ENCODE assay signal across 1 cellular context in genomic region chr2:23926750-23927627, GRCh38.
A peak's percentile ranks its signal among the peaks of the same experiment; 100 is the strongest.
TF ChIP-seq lines count a peak whose summit lies in the region.

Gene ATAD2B (minus strand): TSS chr2:23927123. CDS start chr2:23926770, 353 bp downstream.

TF ChIP-seq in GM12878, 131 proteins besides CTCF, POLR2A, EP300 and RAD21 (continued from another document and continues in another):
- TF ChIP-seq ZNF592 (IDR thresholded peaks at IDR 0.05) (peak; percentile 91), EZH2 (IDR thresholded peaks at IDR 0.05; ENCODE audit: borderline replicate concordance, control insufficient read depth, low read depth, low read length) (no peak), NFXL1 (IDR thresholded peaks at IDR 0.05; ENCODE audit: borderline replicate concordance) (no peak), CEBPB (IDR thresholded peaks at IDR 0.05; ENCODE audit: borderline replicate concordance in 1 of 2, low read depth in 2 of 2, low read length in 2 of 2) (no peak), ZSCAN29 (IDR thresholded peaks at IDR 0.05) (0 out of 2 replicates have a peak, but pooled peaks have one; percentile 50), CBX3 (IDR thresholded peaks at IDR 0.05; ENCODE audit: borderline replicate concordance, low read depth) (no peak), SMAD5 (IDR thresholded peaks at IDR 0.05; ENCODE audit: low read depth) (peak; percentile 89), ZNF207 (IDR thresholded peaks at IDR 0.05; ENCODE audit: borderline replicate concordance) (peak; percentile 96), NR2F1 (conservative IDR thresholded peaks at IDR 0.05) (peak; percentile 72; the same call in 1 of the 2 replicates), BACH1 (IDR thresholded peaks at IDR 0.05; ENCODE audit: borderline replicate concordance) (peak; percentile 92; the same call in 1 of the 2 replicates), IRF3 (IDR thresholded peaks at IDR 0.05) (no peak), NRF1 (conservative IDR thresholded peaks at IDR 0.05; ENCODE audit: low read depth, low read length) (no peak), RAD51 (IDR thresholded peaks at IDR 0.05) (no peak), MEF2A (IDR thresholded peaks at IDR 0.05; ENCODE audit: insufficient read depth, low read depth, low read length) (peak; percentile 41; the same call in 1 of the 2 replicates), MEF2B (IDR thresholded peaks at IDR 0.05; ENCODE audit: partially characterized antibody, poor library complexity, severe bottlenecking) (peak; percentile 11), BHLHE40 (IDR thresholded peaks at IDR 0.05; ENCODE audit: borderline replicate concordance in 1 of 2, low read depth in 2 of 2, low read length in 1 of 2) (peak; percentile 51 to 81; a peak in 3 of 4 replicates), PAX8 (IDR thresholded peaks at IDR 0.05) (no peak), FOS (IDR thresholded peaks at IDR 0.05; ENCODE audit: borderline replicate concordance, extremely low read depth, insufficient read length) (no peak), NR2C2 (IDR thresholded peaks at IDR 0.05; ENCODE audit: borderline replicate concordance, control insufficient read depth, insufficient read length, low read depth) (no peak), YY1 (IDR thresholded peaks at IDR 0.05; ENCODE audit: low read depth, low read length) (peak; percentile 96), PRDM15 (CRISPR knock-in tag; IDR thresholded peaks at IDR 0.05) (no peak), MTA3 (IDR thresholded peaks at IDR 0.05; ENCODE audit: borderline replicate concordance, low read length) (no peak; the same call in 1 of the 2 replicates), CBX5 (IDR thresholded peaks at IDR 0.05; ENCODE audit: low read depth) (peak; percentile 71; the same call in 1 of the 2 replicates), MXI1 (IDR thresholded peaks at IDR 0.05; ENCODE audit: low read depth, low read length) (peak; percentile 86), IRF4 (IDR thresholded peaks at IDR 0.05; ENCODE audit: low read depth, low read length) (no peak), IKZF2 (IDR thresholded peaks at IDR 0.05) (peak; percentile 77 to 84), ESRRA (IDR thresholded peaks at IDR 0.05; ENCODE audit: low read length) (no peak), ASH2L (IDR thresholded peaks at IDR 0.05; ENCODE audit: borderline replicate concordance, low read depth) (peak; percentile 77; the same call in 1 of the 2 replicates), KDM1A (IDR thresholded peaks at IDR 0.05; ENCODE audit: borderline replicate concordance) (no peak), ZNF384 (IDR thresholded peaks at IDR 0.05; ENCODE audit: borderline replicate concordance, low read depth, low read length) (peak; percentile 85), EED (IDR thresholded peaks at IDR 0.05; ENCODE audit: low read depth) (peak; percentile 41; the same call in 1 of the 2 replicates), MYB (IDR thresholded peaks at IDR 0.05; ENCODE audit: borderline replicate concordance, low read depth, low read length) (0 out of 2 replicates have a peak, but pooled peaks have one; percentile 31), SMC3 (IDR thresholded peaks at IDR 0.05; ENCODE audit: borderline replicate concordance, low read length) (peak; percentile 64), ZNF217 (IDR thresholded peaks at IDR 0.05) (peak; percentile 72; the same call in 1 of the 2 replicates), NBN (IDR thresholded peaks at IDR 0.05) (peak; percentile 98), RBBP5 (conservative IDR thresholded peaks at IDR 0.05) (0 out of 2 replicates have a peak, but pooled peaks have one; percentile 65), SIX5 (IDR thresholded peaks at IDR 0.05; ENCODE audit: low read depth, low read length, severe bottlenecking) (peak; percentile 28), CREB1 (IDR thresholded peaks at IDR 0.05; ENCODE audit: low read depth) (peak; percentile 87), NR2C1 (IDR thresholded peaks at IDR 0.05) (peak; percentile 39; the same call in 1 of the 2 replicates), CBFB (IDR thresholded peaks at IDR 0.05; ENCODE audit: low read depth) (peak; percentile 94), SPI1 (IDR thresholded peaks at IDR 0.05; ENCODE audit: borderline replicate concordance, insufficient read depth, low read depth, low read length) (no peak), RB1 (IDR thresholded peaks at IDR 0.05; ENCODE audit: borderline replicate concordance) (peak; percentile 95), SUPT20H (IDR thresholded peaks at IDR 0.05; ENCODE audit: borderline replicate concordance, control insufficient read depth, low read depth, low read length) (no peak), CHD4 (IDR thresholded peaks at IDR 0.05) (no peak), NKRF (conservative IDR thresholded peaks at IDR 0.05) (peak; percentile 75)
- TF ChIP-seq, protein P1, sequence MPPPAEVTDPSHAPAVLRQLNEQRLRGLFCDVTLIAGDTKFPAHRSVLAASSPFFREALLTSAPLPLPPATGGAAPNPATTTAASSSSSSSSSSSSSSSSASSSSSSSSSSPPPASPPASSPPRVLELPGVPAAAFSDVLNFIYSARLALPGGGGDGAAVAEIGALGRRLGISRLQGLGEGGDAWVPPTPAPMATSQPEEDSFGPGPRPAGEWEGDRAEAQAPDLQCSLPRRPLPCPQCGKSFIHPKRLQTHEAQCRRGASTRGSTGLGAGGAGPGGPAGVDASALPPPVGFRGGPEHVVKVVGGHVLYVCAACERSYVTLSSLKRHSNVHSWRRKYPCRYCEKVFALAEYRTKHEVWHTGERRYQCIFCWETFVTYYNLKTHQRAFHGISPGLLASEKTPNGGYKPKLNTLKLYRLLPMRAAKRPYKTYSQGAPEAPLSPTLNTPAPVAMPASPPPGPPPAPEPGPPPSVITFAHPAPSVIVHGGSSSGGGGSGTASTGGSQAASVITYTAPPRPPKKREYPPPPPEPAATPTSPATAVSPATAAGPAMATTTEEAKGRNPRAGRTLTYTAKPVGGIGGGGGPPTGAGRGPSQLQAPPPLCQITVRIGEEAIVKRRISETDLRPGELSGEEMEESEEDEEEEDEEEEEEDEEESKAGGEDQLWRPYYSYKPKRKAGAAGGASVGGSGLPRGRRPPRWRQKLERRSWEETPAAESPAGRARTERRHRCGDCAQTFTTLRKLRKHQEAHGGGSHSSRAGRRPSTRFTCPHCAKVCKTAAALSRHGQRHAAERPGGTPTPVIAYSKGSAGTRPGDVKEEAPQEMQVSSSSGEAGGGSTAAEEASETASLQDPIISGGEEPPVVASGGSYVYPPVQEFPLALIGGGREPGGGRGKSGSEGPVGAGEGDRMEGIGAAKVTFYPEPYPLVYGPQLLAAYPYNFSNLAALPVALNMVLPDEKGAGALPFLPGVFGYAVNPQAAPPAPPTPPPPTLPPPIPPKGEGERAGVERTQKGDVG (CRISPR knock-in tag; IDR thresholded peaks at IDR 0.05) = no peak
- TF ChIP-seq, protein P2, sequence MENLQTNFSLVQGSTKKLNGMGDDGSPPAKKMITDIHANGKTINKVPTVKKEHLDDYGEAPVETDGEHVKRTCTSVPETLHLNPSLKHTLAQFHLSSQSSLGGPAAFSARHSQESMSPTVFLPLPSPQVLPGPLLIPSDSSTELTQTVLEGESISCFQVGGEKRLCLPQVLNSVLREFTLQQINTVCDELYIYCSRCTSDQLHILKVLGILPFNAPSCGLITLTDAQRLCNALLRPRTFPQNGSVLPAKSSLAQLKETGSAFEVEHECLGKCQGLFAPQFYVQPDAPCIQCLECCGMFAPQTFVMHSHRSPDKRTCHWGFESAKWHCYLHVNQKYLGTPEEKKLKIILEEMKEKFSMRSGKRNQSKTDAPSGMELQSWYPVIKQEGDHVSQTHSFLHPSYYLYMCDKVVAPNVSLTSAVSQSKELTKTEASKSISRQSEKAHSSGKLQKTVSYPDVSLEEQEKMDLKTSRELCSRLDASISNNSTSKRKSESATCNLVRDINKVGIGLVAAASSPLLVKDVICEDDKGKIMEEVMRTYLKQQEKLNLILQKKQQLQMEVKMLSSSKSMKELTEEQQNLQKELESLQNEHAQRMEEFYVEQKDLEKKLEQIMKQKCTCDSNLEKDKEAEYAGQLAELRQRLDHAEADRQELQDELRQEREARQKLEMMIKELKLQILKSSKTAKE (IDR thresholded peaks at IDR 0.05; ENCODE audit: low read depth, poor library complexity, severe bottlenecking) = no peak
